1 cellular context compared by ENCODE assay signal in genomic region chr2:60116167-60116870, GRCh38.
TF ChIP-seq lines count a peak whose summit lies in the region.

No MANE protein-coding gene starts in this region.

TF ChIP-seq in GM23338, 12 proteins besides CTCF, POLR2A, EP300 and RAD21 (continued from another document):
- TF ChIP-seq, protein P1, sequence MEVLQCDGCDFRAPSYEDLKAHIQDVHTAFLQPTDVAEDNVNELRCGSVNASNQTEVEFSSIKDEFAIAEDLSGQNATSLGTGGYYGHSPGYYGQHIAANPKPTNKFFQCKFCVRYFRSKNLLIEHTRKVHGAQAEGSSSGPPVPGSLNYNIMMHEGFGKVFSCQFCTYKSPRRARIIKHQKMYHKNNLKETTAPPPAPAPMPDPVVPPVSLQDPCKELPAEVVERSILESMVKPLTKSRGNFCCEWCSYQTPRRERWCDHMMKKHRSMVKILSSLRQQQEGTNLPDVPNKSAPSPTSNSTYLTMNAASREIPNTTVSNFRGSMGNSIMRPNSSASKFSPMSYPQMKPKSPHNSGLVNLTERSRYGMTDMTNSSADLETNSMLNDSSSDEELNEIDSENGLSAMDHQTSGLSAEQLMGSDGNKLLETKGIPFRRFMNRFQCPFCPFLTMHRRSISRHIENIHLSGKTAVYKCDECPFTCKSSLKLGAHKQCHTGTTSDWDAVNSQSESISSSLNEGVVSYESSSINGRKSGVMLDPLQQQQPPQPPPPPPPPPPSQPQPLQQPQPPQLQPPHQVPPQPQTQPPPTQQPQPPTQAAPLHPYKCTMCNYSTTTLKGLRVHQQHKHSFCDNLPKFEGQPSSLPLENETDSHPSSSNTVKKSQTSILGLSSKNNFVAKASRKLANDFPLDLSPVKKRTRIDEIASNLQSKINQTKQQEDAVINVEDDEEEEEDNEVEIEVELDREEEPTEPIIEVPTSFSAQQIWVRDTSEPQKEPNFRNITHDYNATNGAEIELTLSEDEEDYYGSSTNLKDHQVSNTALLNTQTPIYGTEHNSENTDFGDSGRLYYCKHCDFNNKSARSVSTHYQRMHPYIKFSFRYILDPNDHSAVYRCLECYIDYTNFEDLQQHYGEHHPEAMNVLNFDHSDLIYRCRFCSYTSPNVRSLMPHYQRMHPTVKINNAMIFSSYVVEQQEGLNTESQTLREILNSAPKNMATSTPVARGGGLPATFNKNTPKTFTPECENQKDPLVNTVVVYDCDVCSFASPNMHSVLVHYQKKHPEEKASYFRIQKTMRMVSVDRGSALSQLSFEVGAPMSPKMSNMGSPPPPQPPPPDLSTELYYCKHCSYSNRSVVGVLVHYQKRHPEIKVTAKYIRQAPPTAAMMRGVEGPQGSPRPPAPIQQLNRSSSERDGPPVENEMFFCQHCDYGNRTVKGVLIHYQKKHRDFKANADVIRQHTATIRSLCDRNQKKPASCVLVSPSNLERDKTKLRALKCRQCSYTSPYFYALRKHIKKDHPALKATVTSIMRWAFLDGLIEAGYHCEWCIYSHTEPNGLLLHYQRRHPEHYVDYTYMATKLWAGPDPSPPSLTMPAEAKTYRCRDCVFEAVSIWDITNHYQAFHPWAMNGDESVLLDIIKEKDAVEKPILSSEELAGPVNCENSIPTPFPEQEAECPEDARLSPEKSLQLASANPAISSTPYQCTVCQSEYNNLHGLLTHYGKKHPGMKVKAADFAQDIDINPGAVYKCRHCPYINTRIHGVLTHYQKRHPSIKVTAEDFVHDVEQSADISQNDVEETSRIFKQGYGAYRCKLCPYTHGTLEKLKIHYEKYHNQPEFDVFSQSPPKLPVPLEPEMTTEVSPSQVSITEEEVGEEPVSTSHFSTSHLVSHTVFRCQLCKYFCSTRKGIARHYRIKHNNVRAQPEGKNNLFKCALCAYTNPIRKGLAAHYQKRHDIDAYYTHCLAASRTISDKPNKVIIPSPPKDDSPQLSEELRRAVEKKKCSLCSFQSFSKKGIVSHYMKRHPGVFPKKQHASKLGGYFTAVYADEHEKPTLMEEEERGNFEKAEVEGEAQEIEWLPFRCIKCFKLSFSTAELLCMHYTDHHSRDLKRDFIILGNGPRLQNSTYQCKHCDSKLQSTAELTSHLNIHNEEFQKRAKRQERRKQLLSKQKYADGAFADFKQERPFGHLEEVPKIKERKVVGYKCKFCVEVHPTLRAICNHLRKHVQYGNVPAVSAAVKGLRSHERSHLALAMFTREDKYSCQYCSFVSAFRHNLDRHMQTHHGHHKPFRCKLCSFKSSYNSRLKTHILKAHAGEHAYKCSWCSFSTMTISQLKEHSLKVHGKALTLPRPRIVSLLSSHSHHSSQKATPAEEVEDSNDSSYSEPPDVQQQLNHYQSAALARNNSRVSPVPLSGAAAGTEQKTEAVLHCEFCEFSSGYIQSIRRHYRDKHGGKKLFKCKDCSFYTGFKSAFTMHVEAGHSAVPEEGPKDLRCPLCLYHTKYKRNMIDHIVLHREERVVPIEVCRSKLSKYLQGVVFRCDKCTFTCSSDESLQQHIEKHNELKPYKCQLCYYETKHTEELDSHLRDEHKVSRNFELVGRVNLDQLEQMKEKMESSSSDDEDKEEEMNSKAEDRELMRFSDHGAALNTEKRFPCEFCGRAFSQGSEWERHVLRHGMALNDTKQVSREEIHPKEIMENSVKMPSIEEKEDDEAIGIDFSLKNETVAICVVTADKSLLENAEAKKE (CRISPR knock-in tag; IDR thresholded peaks at IDR 0.05) = no peak
- TF ChIP-seq ZNF114 (CRISPR knock-in tag; IDR thresholded peaks at IDR 0.05) (no peak), JUNB (IDR thresholded peaks at IDR 0.05; ENCODE audit: unreplicated experiment) (no peak)
